ENCODE assay signal across 11 cellular contexts in the genomic region with DNA sequence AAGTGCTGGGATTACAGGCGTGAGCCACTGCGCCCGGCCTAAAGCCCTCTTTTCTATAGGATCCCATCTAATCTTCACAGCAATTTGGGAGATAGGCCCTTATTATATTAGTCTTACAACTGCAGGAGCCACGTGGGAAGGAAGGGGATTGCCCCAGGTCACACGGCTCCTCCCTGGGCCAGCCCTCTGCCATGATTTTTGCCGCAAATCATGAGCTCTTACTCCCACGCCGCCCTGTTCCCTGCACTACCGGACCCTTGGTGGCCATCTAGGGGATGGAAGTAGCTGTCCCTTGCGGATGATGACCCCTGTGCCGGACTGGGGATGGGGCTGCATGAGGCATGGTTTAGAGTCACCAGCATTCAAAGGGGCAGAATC. TPM values are rescaled to one million over a fixed set of nuclear protein-coding genes. Genes with fewer than 3 reads are reported as not detected.
A peak's percentile ranks its signal among the peaks of the same experiment; 100 is the strongest.
DNase-seq lines count a peak whose midpoint lies in the region; ATAC-seq and TF ChIP-seq lines count a peak whose summit lies in the region.
"Had no signal": no experiment of that assay in that cellular context is flagged by ENCODE, and none has a peak within 500 bp of the region (broad histone marks: within the 10 kb centered on the region; RNA-seq: fewer than 3 reads in every experiment).

No MANE protein-coding gene starts in this region.

- peaks cover 23% of the 10 kb centered on the region for H3K4me1 ChIP-seq in vagina

- peak overlapping the region; percentile 32 to 53 for H3K4me3 Mint-ChIP-seq in stimulated activated naive CD8-positive, alpha-beta T cell treated with anti-CD3 and anti-CD28 coated beads, Interleukin-15, amount 100 ng/mL, for 72 hours
- peak overlapping the region; percentile 64 for H3K4me3 Mint-ChIP-seq in MCF 10A (ENCODE audit: unreplicated experiment)
- peak overlapping the region; percentile 75 for H3K4me3 Mint-ChIP-seq in memory B cell

- peaks cover 47% of the 10 kb centered on the region for H3K27me3 Mint-ChIP-seq in stimulated activated naive CD8-positive, alpha-beta T cell treated with anti-CD3 and anti-CD28 coated beads, Interleukin-15, amount 100 ng/mL, for 72 hours
- H3K27me3 Mint-ChIP-seq in MCF 10A (ENCODE audit: insufficient read depth, unreplicated experiment) (no peaks in the 10 kb centered on the region), memory B cell (no peaks in the 10 kb centered on the region)

- no peak for ATAC-seq in stimulated activated naive CD8-positive, alpha-beta T cell treated with anti-CD3 and anti-CD28 coated beads, Interleukin-15, amount 100 ng/mL, for 72 hours
- no peak for ATAC-seq in stimulated activated naive CD8-positive, alpha-beta T cell treated with anti-CD3 and anti-CD28 coated beads, Interleukin-15, Interleukin-2, amounts not matched to agents 100 U/mL and 50 U/mL, for 24 hours
- no peak for ATAC-seq in memory B cell (ENCODE audit: low read depth)

- CTCF ChIA-PET in MCF 10A (lab: Yijun Ruan, JAX) = interaction anchor here (0.7 to 9.8 kb wide), 4 partner anchors 10 to 67 kb away, joined by 4 to 352 read pairs (median 8); no protein-coding TSS in a partner anchor

- H3K27me3 ChIP-seq in vagina = no peaks in the 10 kb centered on the region

- H3K36me3 Mint-ChIP-seq in MCF 10A (ENCODE audit: insufficient read depth, unreplicated experiment) (no peaks in the 10 kb centered on the region), memory B cell (no peaks in the 10 kb centered on the region)

- no peaks in the 10 kb centered on the region for H3K9me3 ChIP-seq in vagina

- no peak overlapping the region for H3K27ac Mint-ChIP-seq in stimulated activated naive CD8-positive, alpha-beta T cell treated with anti-CD3 and anti-CD28 coated beads, Interleukin-15, amount 100 ng/mL, for 72 hours
- H3K27ac Mint-ChIP-seq in MCF 10A (ENCODE audit: low read depth, unreplicated experiment) (peak overlapping the region; percentile 69), memory B cell (peak overlapping the region; percentile 89)

- POLR2A ChIA-PET in MCF 10A (lab: Yijun Ruan, JAX) = interaction anchor here (1.0 to 3.0 kb wide), 6 partner anchors 22 to 116 kb away, joined by 3 to 14 read pairs (median 8); a partner anchor contains a TSS

- no TSS peak for BruUV-seq in MCF 10A (replicated peaks; lab: Mats Ljungman, UMichigan)

- TF ChIP-seq POLR2A in vagina (IDR thresholded peaks at IDR 0.05) = no peak

- H3K27ac ChIP-seq in vagina = peak overlapping the region; percentile 95
- H3K27ac ChIP-seq: C4-2B had no signal

- no peaks in the 10 kb centered on the region for H3K9me3 Mint-ChIP-seq in stimulated activated naive CD8-positive, alpha-beta T cell treated with anti-CD3 and anti-CD28 coated beads, Interleukin-15, amount 100 ng/mL, for 72 hours
- H3K9me3 Mint-ChIP-seq in MCF 10A (ENCODE audit: unreplicated experiment) = no peaks in the 10 kb centered on the region
- no peaks in the 10 kb centered on the region for H3K9me3 Mint-ChIP-seq in memory B cell

- no peak overlapping the region for H3K4me3 ChIP-seq in vagina

- H3K4me1 Mint-ChIP-seq in stimulated activated naive CD8-positive, alpha-beta T cell treated with anti-CD3 and anti-CD28 coated beads, Interleukin-15, amount 100 ng/mL, for 72 hours = peaks cover 43% of the 10 kb centered on the region
- H3K4me1 Mint-ChIP-seq in MCF 10A (ENCODE audit: insufficient read depth, unreplicated experiment) (peaks cover 12% of the 10 kb centered on the region), memory B cell (peaks cover 31% of the 10 kb centered on the region)

- TF ChIP-seq CTCF in MCF 10A (IDR thresholded peaks at IDR 0.05; ENCODE audit: unreplicated experiment) (no peak), vagina (IDR thresholded peaks at IDR 0.05) (no peak)

- intact Hi-C loops in MCF 10A (cut with micrococcal nuclease) = no loop called here
- intact Hi-C loops in vagina (cut with DNase I) = loop anchor here (10.0 kb wide), 1 partner anchor 215 kb away; a partner anchor contains a TSS

- DNase-seq in stimulated activated naive CD8-positive, alpha-beta T cell treated with anti-CD3 and anti-CD28 coated beads, Interleukin-15, amount 100 ng/mL, for 72 hours = no peak
- DNase-seq in stimulated activated naive CD8-positive, alpha-beta T cell treated with anti-CD3 and anti-CD28 coated beads, Interleukin-15, Interleukin-2, amounts not matched to agents 100 U/mL and 50 U/mL, for 24 hours = no peak
- DNase-seq in MCF 10A (ENCODE audit: unreplicated experiment) = peak; percentile 54
- DNase-seq in memory B cell (ENCODE audit: low spot score in 2 of 2) = no peak
- no peak for DNase-seq in vagina (ENCODE audit: extremely low spot score in 2 of 2)
- no peak for DNase-seq in A172 (ENCODE audit: low spot score)
- DNase-seq in NCI-H1436 (lab: John Stamatoyannopoulos, UW) = no peak
- no peak for DNase-seq in occipital lobe (lab: John Stamatoyannopoulos, UW)
- DNase-seq: NCI-H1092 treated with DMSO at 0.1 percent for 48 hours; stimulated activated CD4-positive, alpha-beta T cell treated with anti-CD3 and anti-CD28 coated beads, Interleukin-2, amount 100 ng/mL, for 24 hours had no signal

- H3K36me3 ChIP-seq in vagina = no peaks in the 10 kb centered on the region

RNA-seq across cellular contexts. Expression of a gene that starts 28.4 kb away (rescaled TPM):
- total RNA-seq in MCF 10A (2022) (501 and 713 TPM in 2 replicates), vagina (536 TPM), occipital lobe (647 TPM)
- 1,279 and 1,335 TPM in 2 replicates for total RNA-seq in A172 (2014; rRNA removed; shearing (Covaris generic))

Comparison
In these comparisons a context has a peak if more than half of its experiments do, and no peak if none do; other contexts are left out.
1. H3K27ac Mint-ChIP-seq: peak in MCF 10A (single experiment) and memory B cell (single experiment); none in stimulated activated naive CD8-positive, alpha-beta T cell treated with anti-CD3 and anti-CD28 coated beads, Interleukin-15, amount 100 ng/mL, for 72 hours (0 of 2).
2. Peak in every context shown above with its lines, with median percentiles within 50 percentile points of each other: H3K4me3 Mint-ChIP-seq.